23 cellular contexts compared by ENCODE assay signal in genomic region chr12:68868043-68868790, GRCh38.
"Had no signal": no experiment of that assay in that cellular context is flagged by ENCODE, and none has a peak within 500 bp of the region (broad histone marks: within the 10 kb centered on the region; RNA-seq: fewer than 3 reads in every experiment).

No MANE protein-coding gene starts in this region.

- H3K27ac Mint-ChIP-seq: activated CD4-positive, alpha-beta memory T cell treated with anti-CD3 and anti-CD28 coated beads for 36 hours; activated naive CD4-positive, alpha-beta T cell treated with anti-CD3 and anti-CD28 coated beads, Interleukin-2, amount 10 ng/mL, durations not matched to agents 7 days and 5 days; activated T-cell treated with anti-CD3 and anti-CD28 coated beads, Interleukin-2, amount 50 U/mL, for 72 hours; dendritic cell treated with granulocyte-macrophage colony-stimulating factor and Interleukin-4, amounts not matched to agents 40 ng/mL and 50 ng/mL, for 4 days; neural progenitor cell; stimulated activated naive B cell treated with anti-CD40 and anti-IgM and Interleukin-4, amounts not matched to agents 10 μg/mL and 1 μg/mL and 100 μg/mL, for 72 hours had no signal

- H3K4me1 Mint-ChIP-seq: neural progenitor cell had no signal

- H3K27ac ChIP-seq: cardiac muscle cell, gastrocnemius medialis, neural progenitor cell, testis, upper lobe of left lung had no signal

- DNase-seq: activated CD4-positive, alpha-beta memory T cell treated with anti-CD3 and anti-CD28 coated beads for 36 hours; activated CD4-positive, alpha-beta T cell treated with anti-CD3 and anti-CD28 coated beads for 48 hours; activated effector memory CD4-positive, alpha-beta T cell treated with anti-CD3 and anti-CD28 coated beads, Interleukin-2, amount 50 U/mL, for 16 hours; activated naive CD4-positive, alpha-beta T cell treated with anti-CD3 and anti-CD28 coated beads, Interleukin-2, amount 10 ng/mL, durations not matched to agents 7 days and 5 days; activated T-cell treated with anti-CD3 and anti-CD28 coated beads, Interleukin-2, amount 50 U/mL, for 72 hours; amygdala; effector CD8-positive, alpha-beta T cell; gastrocnemius medialis; hypothalamus; left cardiac atrium; mucosa of descending colon; naive B cell; retina; stimulated activated CD4-positive, alpha-beta T cell treated with anti-CD3 and anti-CD28 coated beads, Interleukin-2, amount 100 ng/mL, for 48 hours; stimulated activated CD8-positive, alpha-beta memory T cell treated with anti-CD3 and anti-CD28 coated beads, Interleukin-4, amount 100 ng/mL, for 48 hours; stimulated activated naive B cell treated with anti-CD40 and anti-IgM and Interleukin-4, amounts not matched to agents 10 μg/mL and 1 μg/mL and 100 μg/mL, for 72 hours; T-helper 2 cell; testis had no signal

- H3K4me3 Mint-ChIP-seq: activated CD4-positive, alpha-beta memory T cell treated with anti-CD3 and anti-CD28 coated beads for 36 hours; activated naive CD4-positive, alpha-beta T cell treated with anti-CD3 and anti-CD28 coated beads, Interleukin-2, amount 10 ng/mL, durations not matched to agents 7 days and 5 days; activated T-cell treated with anti-CD3 and anti-CD28 coated beads, Interleukin-2, amount 50 U/mL, for 72 hours; dendritic cell treated with granulocyte-macrophage colony-stimulating factor and Interleukin-4, amounts not matched to agents 40 ng/mL and 50 ng/mL, for 4 days; naive B cell; neural progenitor cell; stimulated activated naive B cell treated with anti-CD40 and anti-IgM and Interleukin-4, amounts not matched to agents 10 μg/mL and 1 μg/mL and 100 μg/mL, for 72 hours had no signal

- H3K27me3 ChIP-seq: cardiac muscle cell, gastrocnemius medialis, neural progenitor cell, testis, upper lobe of left lung had no signal

- H3K9me3 Mint-ChIP-seq: activated CD4-positive, alpha-beta memory T cell treated with anti-CD3 and anti-CD28 coated beads for 36 hours; activated naive CD4-positive, alpha-beta T cell treated with anti-CD3 and anti-CD28 coated beads, Interleukin-2, amount 10 ng/mL, durations not matched to agents 7 days and 5 days; activated T-cell treated with anti-CD3 and anti-CD28 coated beads, Interleukin-2, amount 50 U/mL, for 72 hours; dendritic cell treated with granulocyte-macrophage colony-stimulating factor and Interleukin-4, amounts not matched to agents 40 ng/mL and 50 ng/mL, for 4 days; naive B cell; neural progenitor cell; stimulated activated naive B cell treated with anti-CD40 and anti-IgM and Interleukin-4, amounts not matched to agents 10 μg/mL and 1 μg/mL and 100 μg/mL, for 72 hours had no signal

- ATAC-seq: activated T-cell treated with anti-CD3 and anti-CD28 coated beads, Interleukin-2, amount 50 U/mL, for 72 hours; esophagus mucosa; gastrocnemius medialis; left cardiac atrium; mucosa of descending colon; stimulated activated naive B cell treated with anti-CD40 and anti-IgM and Interleukin-4, amounts not matched to agents 10 μg/mL and 1 μg/mL and 100 μg/mL, for 72 hours had no signal

- H3K4me1 ChIP-seq: gastrocnemius medialis, neural progenitor cell, testis had no signal

- H3K36me3 Mint-ChIP-seq: activated CD4-positive, alpha-beta memory T cell treated with anti-CD3 and anti-CD28 coated beads for 36 hours; activated naive CD4-positive, alpha-beta T cell treated with anti-CD3 and anti-CD28 coated beads, Interleukin-2, amount 10 ng/mL, durations not matched to agents 7 days and 5 days; naive B cell; neural progenitor cell had no signal

- H3K27me3 Mint-ChIP-seq: activated CD4-positive, alpha-beta memory T cell treated with anti-CD3 and anti-CD28 coated beads for 36 hours; activated naive CD4-positive, alpha-beta T cell treated with anti-CD3 and anti-CD28 coated beads, Interleukin-2, amount 10 ng/mL, durations not matched to agents 7 days and 5 days; dendritic cell treated with granulocyte-macrophage colony-stimulating factor and Interleukin-4, amounts not matched to agents 40 ng/mL and 50 ng/mL, for 4 days; naive B cell; stimulated activated naive B cell treated with anti-CD40 and anti-IgM and Interleukin-4, amounts not matched to agents 10 μg/mL and 1 μg/mL and 100 μg/mL, for 72 hours had no signal
